In the genomic region with DNA sequence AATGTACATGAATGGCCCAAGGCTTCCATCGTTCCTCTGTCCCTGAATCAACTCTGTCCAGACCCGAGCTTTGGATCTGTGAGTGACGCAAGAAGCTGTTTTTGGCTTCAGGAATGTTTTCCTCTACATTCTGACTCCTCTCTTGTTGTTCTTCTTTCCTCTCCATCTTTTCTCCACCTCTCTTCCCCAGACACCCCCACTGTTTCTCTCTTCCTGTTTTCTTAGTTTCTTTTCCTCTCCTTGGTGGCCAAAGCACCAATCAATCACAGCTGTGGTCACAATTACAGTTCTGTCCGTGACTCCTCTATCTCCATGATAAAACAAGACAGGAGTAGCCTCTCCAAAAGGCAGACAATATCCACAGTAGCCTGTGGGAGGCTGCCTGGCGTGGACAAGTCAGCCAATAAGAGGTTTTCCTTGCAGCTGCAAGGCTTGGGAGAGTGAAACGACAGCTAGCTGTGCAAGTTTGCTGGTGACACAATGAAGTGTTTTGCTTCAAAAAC, we compare ENCODE assay signal across 1 cellular context.
TF ChIP-seq lines count a peak whose summit lies in the region.

No MANE protein-coding gene starts in this region.

TF ChIP-seq in K562, 482 proteins besides CTCF, POLR2A, EP300 and RAD21 (continued from another document and continues in another):
- TF ChIP-seq, protein P1, sequence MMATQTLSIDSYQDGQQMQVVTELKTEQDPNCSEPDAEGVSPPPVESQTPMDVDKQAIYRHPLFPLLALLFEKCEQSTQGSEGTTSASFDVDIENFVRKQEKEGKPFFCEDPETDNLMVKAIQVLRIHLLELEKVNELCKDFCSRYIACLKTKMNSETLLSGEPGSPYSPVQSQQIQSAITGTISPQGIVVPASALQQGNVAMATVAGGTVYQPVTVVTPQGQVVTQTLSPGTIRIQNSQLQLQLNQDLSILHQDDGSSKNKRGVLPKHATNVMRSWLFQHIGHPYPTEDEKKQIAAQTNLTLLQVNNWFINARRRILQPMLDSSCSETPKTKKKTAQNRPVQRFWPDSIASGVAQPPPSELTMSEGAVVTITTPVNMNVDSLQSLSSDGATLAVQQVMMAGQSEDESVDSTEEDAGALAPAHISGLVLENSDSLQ (IDR thresholded peaks at IDR 0.05): peak; percentile 90
- TF ChIP-seq MBD2 (IDR thresholded peaks at IDR 0.05; ENCODE audit: borderline replicate concordance, low read depth): no peak
- peak in 1 of 2 experiments; percentile 22; a peak in 2 of 4 replicates for TF ChIP-seq KDM1A (IDR thresholded peaks at IDR 0.05)
- TF ChIP-seq, protein P2, sequence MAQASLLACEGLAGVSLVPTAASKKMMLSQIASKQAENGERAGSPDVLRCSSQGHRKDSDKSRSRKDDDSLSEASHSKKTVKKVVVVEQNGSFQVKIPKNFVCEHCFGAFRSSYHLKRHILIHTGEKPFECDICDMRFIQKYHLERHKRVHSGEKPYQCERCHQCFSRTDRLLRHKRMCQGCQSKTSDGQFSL (CRISPR knock-in tag; IDR thresholded peaks at IDR 0.05): peak; percentile 39; the same call in 1 of the 2 replicates
- TF ChIP-seq, protein P2 (tag; IDR thresholded peaks at IDR 0.05): no peak
- TF ChIP-seq CEBPG (CRISPR knock-in tag; IDR thresholded peaks at IDR 0.05): no peak
- peak in 1 of 2 experiments; percentile 19; a peak in 2 of 4 replicates for TF ChIP-seq CEBPG (tag; conservative IDR thresholded peaks at IDR 0.05 in 1 of 2, IDR thresholded peaks at IDR 0.05 in 1 of 2)
- TF ChIP-seq SMARCE1 (IDR thresholded peaks at IDR 0.05): peak; percentile 28; the same call in 1 of the 2 replicates
- TF ChIP-seq SPI1 (IDR thresholded peaks at IDR 0.05; ENCODE audit: borderline replicate concordance, low read depth, low read length): peak; percentile 33; the same call in 1 of the 2 replicates
- TF ChIP-seq NRF1 (conservative IDR thresholded peaks at IDR 0.05 in 1 of 2, IDR thresholded peaks at IDR 0.05 in 1 of 2): no peak
- TF ChIP-seq, protein P3, sequence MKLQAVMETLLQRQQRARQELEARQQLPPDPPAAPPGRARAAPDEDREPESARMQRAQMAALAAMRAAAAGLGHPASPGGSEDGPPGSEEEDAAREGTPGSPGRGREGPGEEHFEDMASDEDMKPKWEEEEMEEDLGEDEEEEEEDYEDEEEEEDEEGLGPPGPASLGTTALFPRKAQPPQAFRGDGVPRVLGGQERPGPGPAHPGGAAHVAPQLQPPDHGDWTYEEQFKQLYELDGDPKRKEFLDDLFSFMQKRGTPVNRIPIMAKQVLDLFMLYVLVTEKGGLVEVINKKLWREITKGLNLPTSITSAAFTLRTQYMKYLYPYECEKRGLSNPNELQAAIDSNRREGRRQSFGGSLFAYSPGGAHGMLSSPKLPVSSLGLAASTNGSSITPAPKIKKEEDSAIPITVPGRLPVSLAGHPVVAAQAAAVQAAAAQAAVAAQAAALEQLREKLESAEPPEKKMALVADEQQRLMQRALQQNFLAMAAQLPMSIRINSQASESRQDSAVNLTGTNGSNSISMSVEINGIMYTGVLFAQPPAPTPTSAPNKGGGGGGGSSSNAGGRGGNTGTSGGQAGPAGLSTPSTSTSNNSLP (IDR thresholded peaks at IDR 0.05; ENCODE audit: borderline replicate concordance, low read depth, low read length): no peak
- TF ChIP-seq NONO (IDR thresholded peaks at IDR 0.05; ENCODE audit: low read depth in 2 of 2, low read length in 1 of 2): no peak
- TF ChIP-seq, protein P4, sequence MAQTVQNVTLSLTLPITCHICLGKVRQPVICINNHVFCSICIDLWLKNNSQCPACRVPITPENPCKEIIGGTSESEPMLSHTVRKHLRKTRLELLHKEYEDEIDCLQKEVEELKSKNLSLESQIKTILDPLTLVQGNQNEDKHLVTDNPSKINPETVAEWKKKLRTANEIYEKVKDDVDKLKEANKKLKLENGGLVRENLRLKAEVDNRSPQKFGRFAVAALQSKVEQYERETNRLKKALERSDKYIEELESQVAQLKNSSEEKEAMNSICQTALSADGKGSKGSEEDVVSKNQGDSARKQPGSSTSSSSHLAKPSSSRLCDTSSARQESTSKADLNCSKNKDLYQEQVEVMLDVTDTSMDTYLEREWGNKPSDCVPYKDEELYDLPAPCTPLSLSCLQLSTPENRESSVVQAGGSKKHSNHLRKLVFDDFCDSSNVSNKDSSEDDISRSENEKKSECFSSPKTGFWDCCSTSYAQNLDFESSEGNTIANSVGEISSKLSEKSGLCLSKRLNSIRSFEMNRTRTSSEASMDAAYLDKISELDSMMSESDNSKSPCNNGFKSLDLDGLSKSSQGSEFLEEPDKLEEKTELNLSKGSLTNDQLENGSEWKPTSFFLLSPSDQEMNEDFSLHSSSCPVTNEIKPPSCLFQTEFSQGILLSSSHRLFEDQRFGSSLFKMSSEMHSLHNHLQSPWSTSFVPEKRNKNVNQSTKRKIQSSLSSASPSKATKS (CRISPR knock-in tag; IDR thresholded peaks at IDR 0.05): no peak
- TF ChIP-seq, protein P5, sequence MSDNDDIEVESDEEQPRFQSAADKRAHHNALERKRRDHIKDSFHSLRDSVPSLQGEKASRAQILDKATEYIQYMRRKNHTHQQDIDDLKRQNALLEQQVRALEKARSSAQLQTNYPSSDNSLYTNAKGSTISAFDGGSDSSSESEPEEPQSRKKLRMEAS (CRISPR knock-in tag; IDR thresholded peaks at IDR 0.05): no peak
- no peak for TF ChIP-seq NCOA2 (IDR thresholded peaks at IDR 0.05; ENCODE audit: partially characterized antibody in 2 of 2)
- TF ChIP-seq NFIC (IDR thresholded peaks at IDR 0.05): no peak
- TF ChIP-seq MTA3 (IDR thresholded peaks at IDR 0.05; ENCODE audit: borderline replicate concordance): no peak
- TF ChIP-seq ZNF695 (CRISPR knock-in tag; IDR thresholded peaks at IDR 0.05): no peak
- 0 out of 2 replicates have a peak, but pooled peaks have one; percentile 3 for TF ChIP-seq CBFA2T2 (conservative IDR thresholded peaks at IDR 0.05)
- TF ChIP-seq ZKSCAN8 (CRISPR knock-in tag; IDR thresholded peaks at IDR 0.05): no peak
- no peak for TF ChIP-seq ZNF282 (CRISPR knock-in tag; IDR thresholded peaks at IDR 0.05)
- no peak for TF ChIP-seq MYC (IDR thresholded peaks at IDR 0.05; ENCODE audit: low read depth, low read length)
- TF ChIP-seq MYC (CRISPR knock-in tag; IDR thresholded peaks at IDR 0.05; ENCODE audit: borderline replicate concordance, low read depth): no peak
- no peak for TF ChIP-seq ZBTB8A (IDR thresholded peaks at IDR 0.05; ENCODE audit: partially characterized antibody)
- no peak for TF ChIP-seq ETV1 (tag; conservative IDR thresholded peaks at IDR 0.05; ENCODE audit: low read depth)
- 0 out of 2 replicates have a peak, but pooled peaks have one; percentile 30 for TF ChIP-seq GATAD2A (IDR thresholded peaks at IDR 0.05)
- no peak for TF ChIP-seq HLTF (IDR thresholded peaks at IDR 0.05)
- TF ChIP-seq FOXM1 (IDR thresholded peaks at IDR 0.05; ENCODE audit: low read depth): no peak
- no peak for TF ChIP-seq FOXM1 (CRISPR knock-in tag; IDR thresholded peaks at IDR 0.05; ENCODE audit: low read depth)
- no peak for TF ChIP-seq KDM4B (IDR thresholded peaks at IDR 0.05; ENCODE audit: borderline replicate concordance in 2 of 2, low read depth in 1 of 2)
- no peak for TF ChIP-seq CBX2 (IDR thresholded peaks at IDR 0.05; ENCODE audit: insufficient read depth, low read length, poor library complexity, severe bottlenecking)
- TF ChIP-seq, protein P6, sequence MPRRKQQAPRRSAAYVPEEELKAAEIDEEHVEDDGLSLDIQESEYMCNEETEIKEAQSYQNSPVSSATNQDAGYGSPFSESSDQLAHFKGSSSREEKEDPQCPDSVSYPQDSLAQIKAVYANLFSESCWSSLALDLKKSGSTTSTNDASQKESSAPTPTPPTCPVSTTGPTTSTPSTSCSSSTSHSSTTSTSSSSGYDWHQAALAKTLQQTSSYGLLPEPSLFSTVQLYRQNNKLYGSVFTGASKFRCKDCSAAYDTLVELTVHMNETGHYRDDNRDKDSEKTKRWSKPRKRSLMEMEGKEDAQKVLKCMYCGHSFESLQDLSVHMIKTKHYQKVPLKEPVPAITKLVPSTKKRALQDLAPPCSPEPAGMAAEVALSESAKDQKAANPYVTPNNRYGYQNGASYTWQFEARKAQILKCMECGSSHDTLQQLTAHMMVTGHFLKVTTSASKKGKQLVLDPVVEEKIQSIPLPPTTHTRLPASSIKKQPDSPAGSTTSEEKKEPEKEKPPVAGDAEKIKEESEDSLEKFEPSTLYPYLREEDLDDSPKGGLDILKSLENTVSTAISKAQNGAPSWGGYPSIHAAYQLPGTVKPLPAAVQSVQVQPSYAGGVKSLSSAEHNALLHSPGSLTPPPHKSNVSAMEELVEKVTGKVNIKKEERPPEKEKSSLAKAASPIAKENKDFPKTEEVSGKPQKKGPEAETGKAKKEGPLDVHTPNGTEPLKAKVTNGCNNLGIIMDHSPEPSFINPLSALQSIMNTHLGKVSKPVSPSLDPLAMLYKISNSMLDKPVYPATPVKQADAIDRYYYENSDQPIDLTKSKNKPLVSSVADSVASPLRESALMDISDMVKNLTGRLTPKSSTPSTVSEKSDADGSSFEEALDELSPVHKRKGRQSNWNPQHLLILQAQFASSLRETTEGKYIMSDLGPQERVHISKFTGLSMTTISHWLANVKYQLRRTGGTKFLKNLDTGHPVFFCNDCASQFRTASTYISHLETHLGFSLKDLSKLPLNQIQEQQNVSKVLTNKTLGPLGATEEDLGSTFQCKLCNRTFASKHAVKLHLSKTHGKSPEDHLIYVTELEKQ (CRISPR knock-in tag; IDR thresholded peaks at IDR 0.05): no peak
- TF ChIP-seq ZNF121 (CRISPR knock-in tag; conservative IDR thresholded peaks at IDR 0.05): no peak
- TF ChIP-seq, protein P7, sequence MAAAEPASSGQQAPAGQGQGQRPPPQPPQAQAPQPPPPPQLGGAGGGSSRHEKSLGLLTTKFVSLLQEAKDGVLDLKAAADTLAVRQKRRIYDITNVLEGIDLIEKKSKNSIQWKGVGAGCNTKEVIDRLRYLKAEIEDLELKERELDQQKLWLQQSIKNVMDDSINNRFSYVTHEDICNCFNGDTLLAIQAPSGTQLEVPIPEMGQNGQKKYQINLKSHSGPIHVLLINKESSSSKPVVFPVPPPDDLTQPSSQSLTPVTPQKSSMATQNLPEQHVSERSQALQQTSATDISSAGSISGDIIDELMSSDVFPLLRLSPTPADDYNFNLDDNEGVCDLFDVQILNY (CRISPR knock-in tag; IDR thresholded peaks at IDR 0.05): no peak
- 0 out of 2 replicates have a peak, but pooled peaks have one; percentile 24 for TF ChIP-seq ELF4 (CRISPR knock-in tag; IDR thresholded peaks at IDR 0.05)
- TF ChIP-seq HDAC3 (IDR thresholded peaks at IDR 0.05; ENCODE audit: borderline replicate concordance, partially characterized antibody): no peak
- TF ChIP-seq SOX6 (IDR thresholded peaks at IDR 0.05): peak; percentile 53; the same call in 1 of the 2 replicates
- TF ChIP-seq CTBP1 (IDR thresholded peaks at IDR 0.05; ENCODE audit: borderline replicate concordance): peak; percentile 48; the same call in 1 of the 2 replicates
- TF ChIP-seq, protein P8, sequence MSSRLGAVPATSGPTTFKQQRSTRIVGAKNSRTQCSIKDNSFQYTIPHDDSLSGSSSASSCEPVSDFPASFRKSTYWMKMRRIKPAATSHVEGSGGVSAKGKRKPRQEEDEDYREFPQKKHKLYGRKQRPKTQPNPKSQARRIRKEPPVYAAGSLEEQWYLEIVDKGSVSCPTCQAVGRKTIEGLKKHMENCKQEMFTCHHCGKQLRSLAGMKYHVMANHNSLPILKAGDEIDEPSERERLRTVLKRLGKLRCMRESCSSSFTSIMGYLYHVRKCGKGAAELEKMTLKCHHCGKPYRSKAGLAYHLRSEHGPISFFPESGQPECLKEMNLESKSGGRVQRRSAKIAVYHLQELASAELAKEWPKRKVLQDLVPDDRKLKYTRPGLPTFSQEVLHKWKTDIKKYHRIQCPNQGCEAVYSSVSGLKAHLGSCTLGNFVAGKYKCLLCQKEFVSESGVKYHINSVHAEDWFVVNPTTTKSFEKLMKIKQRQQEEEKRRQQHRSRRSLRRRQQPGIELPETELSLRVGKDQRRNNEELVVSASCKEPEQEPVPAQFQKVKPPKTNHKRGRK (tag; IDR thresholded peaks at IDR 0.05): peak; percentile 46; the same call in 1 of the 2 replicates
- TF ChIP-seq, protein P9, sequence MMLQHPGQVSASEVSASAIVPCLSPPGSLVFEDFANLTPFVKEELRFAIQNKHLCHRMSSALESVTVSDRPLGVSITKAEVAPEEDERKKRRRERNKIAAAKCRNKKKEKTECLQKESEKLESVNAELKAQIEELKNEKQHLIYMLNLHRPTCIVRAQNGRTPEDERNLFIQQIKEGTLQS (IDR thresholded peaks at IDR 0.05): 0 out of 2 replicates have a peak, but pooled peaks have one; percentile 17
- TF ChIP-seq, protein P9 (CRISPR knock-in tag; conservative IDR thresholded peaks at IDR 0.05): no peak
- TF ChIP-seq MCM2 (IDR thresholded peaks at IDR 0.05; ENCODE audit: low read depth): no peak
- TF ChIP-seq, protein P10, sequence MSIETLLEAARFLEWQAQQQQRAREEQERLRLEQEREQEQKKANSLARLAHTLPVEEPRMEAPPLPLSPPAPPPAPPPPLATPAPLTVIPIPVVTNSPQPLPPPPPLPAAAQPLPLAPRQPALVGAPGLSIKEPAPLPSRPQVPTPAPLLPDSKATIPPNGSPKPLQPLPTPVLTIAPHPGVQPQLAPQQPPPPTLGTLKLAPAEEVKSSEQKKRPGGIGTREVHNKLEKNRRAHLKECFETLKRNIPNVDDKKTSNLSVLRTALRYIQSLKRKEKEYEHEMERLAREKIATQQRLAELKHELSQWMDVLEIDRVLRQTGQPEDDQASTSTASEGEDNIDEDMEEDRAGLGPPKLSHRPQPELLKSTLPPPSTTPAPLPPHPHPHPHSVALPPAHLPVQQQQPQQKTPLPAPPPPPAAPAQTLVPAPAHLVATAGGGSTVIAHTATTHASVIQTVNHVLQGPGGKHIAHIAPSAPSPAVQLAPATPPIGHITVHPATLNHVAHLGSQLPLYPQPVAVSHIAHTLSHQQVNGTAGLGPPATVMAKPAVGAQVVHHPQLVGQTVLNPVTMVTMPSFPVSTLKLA (conservative IDR thresholded peaks at IDR 0.05): no peak
- TF ChIP-seq ETV5 (CRISPR knock-in tag; IDR thresholded peaks at IDR 0.05; ENCODE audit: low read depth): no peak
- TF ChIP-seq, protein P11, sequence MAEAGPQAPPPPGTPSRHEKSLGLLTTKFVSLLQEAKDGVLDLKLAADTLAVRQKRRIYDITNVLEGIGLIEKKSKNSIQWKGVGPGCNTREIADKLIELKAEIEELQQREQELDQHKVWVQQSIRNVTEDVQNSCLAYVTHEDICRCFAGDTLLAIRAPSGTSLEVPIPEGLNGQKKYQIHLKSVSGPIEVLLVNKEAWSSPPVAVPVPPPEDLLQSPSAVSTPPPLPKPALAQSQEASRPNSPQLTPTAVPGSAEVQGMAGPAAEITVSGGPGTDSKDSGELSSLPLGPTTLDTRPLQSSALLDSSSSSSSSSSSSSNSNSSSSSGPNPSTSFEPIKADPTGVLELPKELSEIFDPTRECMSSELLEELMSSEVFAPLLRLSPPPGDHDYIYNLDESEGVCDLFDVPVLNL (CRISPR knock-in tag; IDR thresholded peaks at IDR 0.05; ENCODE audit: low read depth): no peak
- no peak for TF ChIP-seq TEAD2 (tag; IDR thresholded peaks at IDR 0.05)
- TF ChIP-seq TGIF2 (CRISPR knock-in tag; IDR thresholded peaks at IDR 0.05): no peak
- no peak for TF ChIP-seq RBM14 (IDR thresholded peaks at IDR 0.05; ENCODE audit: borderline replicate concordance, insufficient read depth, low read depth, low read length)
